ENCODE assay signal across 12 cellular contexts in the genomic region with DNA sequence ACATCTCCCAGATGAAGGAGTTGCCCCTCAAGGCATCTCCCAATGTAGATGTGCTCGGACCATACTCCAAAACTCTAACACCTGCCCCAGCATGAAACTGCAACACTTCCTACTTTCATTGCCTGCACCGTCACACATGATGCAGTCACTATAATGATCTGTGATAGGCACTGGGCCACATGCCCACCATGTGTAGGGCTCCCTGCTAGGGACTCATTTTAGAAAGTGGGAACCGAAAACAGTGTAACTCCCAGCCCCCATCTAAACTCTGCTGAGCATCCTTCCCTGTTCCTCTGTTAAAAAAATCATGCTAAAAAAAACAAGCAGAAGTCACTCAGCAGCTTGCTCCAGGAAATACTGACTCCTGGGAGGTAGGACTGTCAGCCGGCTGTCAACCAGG.
DNase-seq lines count a peak whose midpoint lies in the region; ATAC-seq, FAIRE-seq and TF ChIP-seq lines count a peak whose summit lies in the region.
"Had no signal": no experiment of that assay in that cellular context is flagged by ENCODE, and none has a peak within 500 bp of the region (broad histone marks: within the 10 kb centered on the region; RNA-seq: fewer than 3 reads in every experiment).

No MANE protein-coding gene starts in this region.

- no peaks in the 10 kb centered on the region for H3K27me3 Mint-ChIP-seq in glutamatergic neuron (ENCODE audit: unreplicated experiment)

- DNase-seq in GM18507 (ENCODE audit: extremely low spot score, insufficient read length, low read depth) (no peak), glutamatergic neuron (no peak), NCI-H524 treated with DMSO at 0.1 percent for 48 hours (lab: John Stamatoyannopoulos, UW) (no peak), NCI-H69 (lab: John Stamatoyannopoulos, UW) (no peak), ecto neural progenitor cell (ENCODE audit: low spot score) (no peak)
- DNase-seq: activated T-cell treated with anti-CD3 and anti-CD28 coated beads, Interleukin-2, amount 50 U/mL, for 48 hours; kidney; NCI-H82 had no signal

- ATAC-seq in GM21717 (IDR thresholded peaks at IDR 0.05; ENCODE audit: unreplicated experiment): peak; percentile 96
- peak; percentile 69 for ATAC-seq in HG03460 (IDR thresholded peaks at IDR 0.05; ENCODE audit: unreplicated experiment)
- ATAC-seq in GM19455 (IDR thresholded peaks at IDR 0.05; ENCODE audit: unreplicated experiment): no peak

- peaks cover 9% of the 10 kb centered on the region for H3K4me1 Mint-ChIP-seq in glutamatergic neuron (ENCODE audit: low read depth, unreplicated experiment)
- H3K4me1 Mint-ChIP-seq: CD14-positive monocyte had no signal

- peak; percentile 46 for FAIRE-seq in GM18507 (lab: Jason Lieb, UNC)
- FAIRE-seq: kidney had no signal

- H3K27ac Mint-ChIP-seq in glutamatergic neuron (ENCODE audit: unreplicated experiment): no peak overlapping the region

- H3K36me3 Mint-ChIP-seq in glutamatergic neuron (ENCODE audit: unreplicated experiment): no peaks in the 10 kb centered on the region
- H3K36me3 Mint-ChIP-seq: CD14-positive monocyte had no signal

- H3K9me3 Mint-ChIP-seq in glutamatergic neuron (ENCODE audit: unreplicated experiment): peaks cover 1% of the 10 kb centered on the region

- H3K4me3 Mint-ChIP-seq in glutamatergic neuron (ENCODE audit: unreplicated experiment): peak overlapping the region; percentile 16
- H3K4me3 Mint-ChIP-seq: CD14-positive monocyte had no signal

- no peak for TF ChIP-seq CTCF in glutamatergic neuron (IDR thresholded peaks at IDR 0.05; ENCODE audit: partially characterized antibody, unreplicated experiment)
